Comparison of ENCODE assay signal across 10 cellular contexts in genomic region chr12:113183030-113183589, GRCh38. TPM values are rescaled to one million over a fixed set of nuclear protein-coding genes. Genes with fewer than 3 reads are reported as not detected.
A peak's percentile ranks its signal among the peaks of the same experiment; 100 is the strongest.
DNase-seq lines count a peak whose midpoint lies in the region.
"Had no signal": no experiment of that assay in that cellular context is flagged by ENCODE, and none has a peak within 500 bp of the region (broad histone marks: within the 10 kb centered on the region; RNA-seq: fewer than 3 reads in every experiment).

No MANE protein-coding gene starts in this region.

- peak overlapping the region; percentile 88 for H3K4me2 ChIP-seq in skeletal muscle satellite cell (ENCODE audit: low read length)

- intact Hi-C loops in activated naive CD4-positive, alpha-beta T cell treated with anti-CD3 and anti-CD28 coated beads for 36 hours (cut with micrococcal nuclease), result no loop called here
- intact Hi-C loops in activated CD4-positive, alpha-beta memory T cell treated with anti-CD3 and anti-CD28 coated beads for 36 hours (cut with micrococcal nuclease), result loop anchor here (10.0 kb wide), 1 partner anchor 152 kb away; the partner anchor contains the start of gene SLC8B1

- no peaks in the 10 kb centered on the region for H3K27me3 Mint-ChIP-seq in activated naive CD4-positive, alpha-beta T cell treated with anti-CD3 and anti-CD28 coated beads for 36 hours (ENCODE audit: low read depth)
- no peaks in the 10 kb centered on the region for H3K27me3 Mint-ChIP-seq in activated CD4-positive, alpha-beta memory T cell treated with anti-CD3 and anti-CD28 coated beads for 36 hours

- H3K4me1 Mint-ChIP-seq in activated naive CD4-positive, alpha-beta T cell treated with anti-CD3 and anti-CD28 coated beads for 36 hours (ENCODE audit: low read depth), result peaks cover 43% of the 10 kb centered on the region
- H3K4me1 Mint-ChIP-seq in activated CD4-positive, alpha-beta memory T cell treated with anti-CD3 and anti-CD28 coated beads for 36 hours (ENCODE audit: low read depth), result peaks cover 24% of the 10 kb centered on the region

- H3K4me3 ChIP-seq in skeletal muscle satellite cell (ENCODE audit: low read length), result no peak overlapping the region

- H3K9me3 Mint-ChIP-seq in activated naive CD4-positive, alpha-beta T cell treated with anti-CD3 and anti-CD28 coated beads for 36 hours, result no peaks in the 10 kb centered on the region
- no peaks in the 10 kb centered on the region for H3K9me3 Mint-ChIP-seq in activated CD4-positive, alpha-beta memory T cell treated with anti-CD3 and anti-CD28 coated beads for 36 hours

- H3K4me1 ChIP-seq in skeletal muscle satellite cell (ENCODE audit: control insufficient read depth, insufficient read depth, low read length), result peaks cover 11% of the 10 kb centered on the region

- no peak overlapping the region for H3K9ac ChIP-seq in skeletal muscle satellite cell (ENCODE audit: low read depth, low read length)

- H3K27me3 ChIP-seq in skeletal muscle satellite cell (ENCODE audit: control insufficient read depth, insufficient read depth, low read length), result no peaks in the 10 kb centered on the region
- H3K27me3 ChIP-seq: MG63, suprapubic skin had no signal

- H3K36me3 Mint-ChIP-seq in activated naive CD4-positive, alpha-beta T cell treated with anti-CD3 and anti-CD28 coated beads for 36 hours (ENCODE audit: low read depth), result peaks cover 37% of the 10 kb centered on the region
- peaks cover 30% of the 10 kb centered on the region for H3K36me3 Mint-ChIP-seq in activated CD4-positive, alpha-beta memory T cell treated with anti-CD3 and anti-CD28 coated beads for 36 hours

- no peak overlapping the region for H3K4me3 Mint-ChIP-seq in activated naive CD4-positive, alpha-beta T cell treated with anti-CD3 and anti-CD28 coated beads for 36 hours
- H3K4me3 Mint-ChIP-seq in activated CD4-positive, alpha-beta memory T cell treated with anti-CD3 and anti-CD28 coated beads for 36 hours, result peak overlapping the region; percentile 94

- POLR2A ChIA-PET in activated CD4-positive, alpha-beta memory T cell treated with anti-CD3 and anti-CD28 coated beads for 36 hours (lab: Charles Lee), result interaction anchor here (0.6 to 1.5 kb wide), 2 partner anchors 48 to 124 kb away, joined by 3 read pairs; no protein-coding TSS in a partner anchor

- peaks cover 37% of the 10 kb centered on the region for H3K36me3 ChIP-seq in skeletal muscle satellite cell (ENCODE audit: insufficient read depth, low read length)

- no peaks in the 10 kb centered on the region for H3K9me3 ChIP-seq in skeletal muscle satellite cell (replicated peaks; ENCODE audit: low read length)
- H3K9me3 ChIP-seq: MG63, suprapubic skin had no signal

- CTCF ChIA-PET in activated naive CD4-positive, alpha-beta T cell treated with anti-CD3 and anti-CD28 coated beads for 36 hours (lab: Charles Lee), result interaction anchor here (0.6 to 1.2 kb wide), 3 partner anchors 10 to 172 kb away, joined by 3 read pairs; no protein-coding TSS in a partner anchor
- CTCF ChIA-PET in activated CD4-positive, alpha-beta memory T cell treated with anti-CD3 and anti-CD28 coated beads for 36 hours (lab: Charles Lee), result interaction anchor here (1.3 kb wide), 1 partner anchor 30 kb away, joined by 3 read pairs; no protein-coding TSS in a partner anchor

- DNase-seq in activated naive CD4-positive, alpha-beta T cell treated with anti-CD3 and anti-CD28 coated beads for 36 hours, result no peak
- no peak for DNase-seq in activated naive CD4-positive, alpha-beta T cell treated with anti-CD3 and anti-CD28 coated beads, Interleukin-2, amount 50 U/mL, for 16 hours
- DNase-seq in activated CD4-positive, alpha-beta memory T cell treated with anti-CD3 and anti-CD28 coated beads for 36 hours, result no peak
- no peak for DNase-seq in activated effector memory CD4-positive, alpha-beta T cell treated with anti-CD3 and anti-CD28 coated beads, Interleukin-2, amount 50 U/mL, for 16 hours
- no peak for DNase-seq in NCI-H2171 treated with DMSO at 0.1 percent for 48 hours (lab: John Stamatoyannopoulos, UW)
- DNase-seq: GDM1, MG63, retina had no signal

- peak overlapping the region; percentile 18 for H3K27ac Mint-ChIP-seq in activated naive CD4-positive, alpha-beta T cell treated with anti-CD3 and anti-CD28 coated beads for 36 hours
- peak overlapping the region; percentile 38 for H3K27ac Mint-ChIP-seq in activated CD4-positive, alpha-beta memory T cell treated with anti-CD3 and anti-CD28 coated beads for 36 hours

RNA-seq across cellular contexts. Expression of gene DDX54, which starts 2.2 kb away (rescaled TPM):
- 100 to 1,000 TPM; 114 to 116 TPM for total RNA-seq in activated naive CD4-positive, alpha-beta T cell treated with anti-CD3 and anti-CD28 coated beads for 36 hours
- total RNA-seq in activated CD4-positive, alpha-beta memory T cell treated with anti-CD3 and anti-CD28 coated beads for 36 hours, result 100 to 1,000 TPM; 107 to 109 TPM
- 40.2 and 49.2 TPM in 2 replicates for total RNA-seq in skeletal muscle satellite cell (2012; rRNA removed)

RNA-seq across cellular contexts. Expression of gene RITA1, which starts 2.4 kb away (rescaled TPM):
- 10 to 100 TPM; 14.0 to 16.1 TPM for total RNA-seq in activated naive CD4-positive, alpha-beta T cell treated with anti-CD3 and anti-CD28 coated beads for 36 hours
- total RNA-seq in activated CD4-positive, alpha-beta memory T cell treated with anti-CD3 and anti-CD28 coated beads for 36 hours, result 10 to 100 TPM; 18.7 to 22.0 TPM
- 19.3 and 22.5 TPM in 2 replicates for total RNA-seq in skeletal muscle satellite cell (2012; rRNA removed)

RNA-seq across cellular contexts. Expression of gene CFAP73, which starts 33.6 kb away (rescaled TPM):
- total RNA-seq in activated naive CD4-positive, alpha-beta T cell treated with anti-CD3 and anti-CD28 coated beads for 36 hours, result 1 to 10 TPM in 1 of 2 experiments, under 1 TPM in 1; 0.57 to 1.3 TPM
- under 1 TPM; 0.90 to 0.94 TPM for total RNA-seq in activated CD4-positive, alpha-beta memory T cell treated with anti-CD3 and anti-CD28 coated beads for 36 hours
- total RNA-seq in skeletal muscle satellite cell (2012; rRNA removed), result not detected in 2 replicates

RNA-seq across cellular contexts. Expression of gene TPCN1, which starts 38.2 kb away (rescaled TPM):
- total RNA-seq in activated naive CD4-positive, alpha-beta T cell treated with anti-CD3 and anti-CD28 coated beads for 36 hours, result 10 to 100 TPM; 47.3 to 49.2 TPM
- 10 to 100 TPM; 44.0 to 51.6 TPM for total RNA-seq in activated CD4-positive, alpha-beta memory T cell treated with anti-CD3 and anti-CD28 coated beads for 36 hours
- total RNA-seq in skeletal muscle satellite cell (2012; rRNA removed), result 12.7 and 13.4 TPM in 2 replicates

RNA-seq across cellular contexts. Expression of gene RASAL1, which starts 47.5 kb away (rescaled TPM):
- total RNA-seq in activated naive CD4-positive, alpha-beta T cell treated with anti-CD3 and anti-CD28 coated beads for 36 hours, result 1 to 10 TPM; 2.6 to 3.2 TPM
- 1 to 10 TPM; 4.4 to 4.9 TPM for total RNA-seq in activated CD4-positive, alpha-beta memory T cell treated with anti-CD3 and anti-CD28 coated beads for 36 hours
- total RNA-seq in skeletal muscle satellite cell (2012; rRNA removed), result not detected in 2 replicates
